In genomic region chr22:20130739-20131592, GRCh38 we compare ENCODE assay signal across 8 cellular contexts. TPM values are rescaled to one million over a fixed set of nuclear protein-coding genes. Genes with fewer than 3 reads are reported as not detected.
A peak's percentile ranks its signal among the peaks of the same experiment; 100 is the strongest.
DNase-seq lines count a peak whose midpoint lies in the region; ATAC-seq and TF ChIP-seq lines count a peak whose summit lies in the region.

No MANE protein-coding gene starts in this region.

- H3K36me3 ChIP-seq in OCI-LY1 (ENCODE audit: insufficient read depth, low read length) (peaks cover 26% of the 10 kb centered on the region), fibroblast of lung (ENCODE audit: control insufficient read depth, insufficient read depth, low read length) (peaks cover 8% of the 10 kb centered on the region)

- H3K4me2 ChIP-seq in OCI-LY1 (ENCODE audit: low read length), result peak overlapping the region; percentile 79
- H3K4me2 ChIP-seq in fibroblast of lung (ENCODE audit: extremely low read depth, insufficient read depth, low read length), result peak overlapping the region; percentile 72

- DNase-seq in activated T-helper 1 cell treated with anti-CD3 and anti-CD28 coated beads, Interleukin-2, amount 50 U/mL, for 16 hours (ENCODE audit: low read depth in 1 of 2, low spot score in 1 of 2), result peak; percentile 65 to 74
- DNase-seq in fibroblast of lung (ENCODE audit: low read depth in 2 of 2) (peak; percentile 65 to 84), naive B cell (peak; percentile 82)
- peak; percentile 59 to 79 for DNase-seq in stimulated activated CD8-positive, alpha-beta memory T cell treated with anti-CD3 and anti-CD28 coated beads, Interleukin-7, amount 100 ng/mL, for 4 hours (ENCODE audit: low read depth in 2 of 2)

- peak overlapping the region; percentile 57 to 86 (median 76) for H3K4me3 Mint-ChIP-seq in naive B cell

- no peaks in the 10 kb centered on the region for H3K36me3 Mint-ChIP-seq in naive B cell

- H3K9me3 ChIP-seq in OCI-LY1 (ENCODE audit: low read length) (no peaks in the 10 kb centered on the region), fibroblast of lung (ENCODE audit: control insufficient read depth, insufficient read depth, low read depth, low read length) (no peaks in the 10 kb centered on the region)

- H3K4me3 ChIP-seq in GM12875 (ENCODE audit: low read depth, low read length), result peak overlapping the region; percentile 68
- H3K4me3 ChIP-seq in OCI-LY1 (ENCODE audit: low read depth, low read length, poor library complexity, severe bottlenecking), result peak overlapping the region; percentile 63
- peak overlapping the region; percentile 54 to 83 (median 66) for H3K4me3 ChIP-seq in fibroblast of lung (replicated peaks in 1 of 4; ENCODE audit: control extremely low read depth in 1 of 4, insufficient read depth in 1 of 4, low read depth in 3 of 4, low read length in 4 of 4)

- H3K4me1 ChIP-seq in OCI-LY1 (ENCODE audit: insufficient read depth, low read length, severe bottlenecking) (peaks cover 19% of the 10 kb centered on the region), fibroblast of lung (ENCODE audit: control insufficient read depth, extremely low read depth, insufficient read depth, low read length) (peaks cover 5% of the 10 kb centered on the region)

- H3K27ac ChIP-seq in OCI-LY1 (ENCODE audit: low read depth, low read length, poor library complexity, severe bottlenecking), result no peak overlapping the region
- H3K27ac ChIP-seq in fibroblast of lung (ENCODE audit: insufficient read depth, low read length), result peak overlapping the region; percentile 39

- no peaks in the 10 kb centered on the region for H4K20me1 ChIP-seq in OCI-LY1 (ENCODE audit: insufficient read depth, low read length)
- no peaks in the 10 kb centered on the region for H4K20me1 ChIP-seq in fibroblast of lung (ENCODE audit: control insufficient read depth, extremely low read depth, insufficient read depth, low read length)

- no peaks in the 10 kb centered on the region for H3K9me2 ChIP-seq in OCI-LY1 (ENCODE audit: low read depth, low read length)

- H2AFZ ChIP-seq in OCI-LY1 (ENCODE audit: low read length), result no peak overlapping the region
- peak overlapping the region; percentile 51 for H2AFZ ChIP-seq in fibroblast of lung (ENCODE audit: low read length)

- ATAC-seq in HG02798 (IDR thresholded peaks at IDR 0.05; ENCODE audit: poor library complexity, unreplicated experiment) (peak; percentile 67), naive B cell (ENCODE audit: low read depth in 2 of 2) (peak; percentile 82 to 84), GM18519 (IDR thresholded peaks at IDR 0.05; ENCODE audit: low FRiP score, unreplicated experiment) (no peak)

- no peaks in the 10 kb centered on the region for H3K27me3 ChIP-seq in OCI-LY1 (ENCODE audit: insufficient read depth, low read length)
- no peaks in the 10 kb centered on the region for H3K27me3 ChIP-seq in fibroblast of lung (ENCODE audit: control insufficient read depth, insufficient read depth, low read length)

- peaks cover 6 to 32% (median 30%) of the 10 kb centered on the region in 3 donors for H3K4me1 Mint-ChIP-seq in naive B cell

- no peaks in the 10 kb centered on the region for H3K27me3 Mint-ChIP-seq in naive B cell

- no peak for TF ChIP-seq CTCF in GM12875 (IDR thresholded peaks at IDR 0.05; ENCODE audit: borderline replicate concordance, insufficient read depth, low read depth, low read length)
- no peak for TF ChIP-seq CTCF in OCI-LY1 (IDR thresholded peaks at IDR 0.05; ENCODE audit: low read length)
- no peak for TF ChIP-seq CTCF in fibroblast of lung (conservative IDR thresholded peaks at IDR 0.05 in 1 of 2, IDR thresholded peaks at IDR 0.05 in 1 of 2; ENCODE audit: low read depth in 1 of 2, low read length in 2 of 2)

- no peaks in the 10 kb centered on the region; the same call in 1 of the 2 replicates for H3F3A ChIP-seq in OCI-LY1 (ENCODE audit: insufficient read depth, low read length)

- H3K9me3 Mint-ChIP-seq in naive B cell, result no peaks in the 10 kb centered on the region

- peak overlapping the region in 1 of 6 donors; percentile 90 for H3K27ac Mint-ChIP-seq in naive B cell

- peak overlapping the region; percentile 61 for H3K9ac ChIP-seq in OCI-LY1 (ENCODE audit: low read length)
- peak overlapping the region; percentile 57 for H3K9ac ChIP-seq in fibroblast of lung (ENCODE audit: insufficient read depth, low read length)

- H3K79me2 ChIP-seq in OCI-LY1 (ENCODE audit: insufficient read depth, low read length) (no peaks in the 10 kb centered on the region), fibroblast of lung (ENCODE audit: control insufficient read depth, insufficient read depth, low read length) (peaks cover 39% of the 10 kb centered on the region)

RNA-seq across cellular contexts. Expression of gene ZDHHC8, which starts 0.6 kb away (rescaled TPM):
- 2.8 and 6.6 TPM in 2 replicates for total RNA-seq in fibroblast of lung
- polyA plus RNA-seq in fibroblast of lung, result 26.2 and 31.3 TPM in 2 replicates
- 42.0 and 49.0 TPM in 2 replicates for polyA plus RNA-seq in fibroblast of lung (2012)
- polyA minus RNA-seq in fibroblast of lung (ENCODE audit: low replicate concordance), result 111 and 114 TPM in 2 replicates
- 1 to 10 TPM in 5 of 6 donors, under 1 TPM in 1; 0.56 to 4.4 (median 2.5) TPM for polyA plus RNA-seq in naive B cell (ENCODE audit: low read depth in 6 of 6)

RNA-seq across cellular contexts. Expression of gene TRMT2A, which starts 13.9 kb away (rescaled TPM):
- 38.8 and 52.2 TPM in 2 replicates for total RNA-seq in fibroblast of lung
- polyA plus RNA-seq in fibroblast of lung (12.9 and 13.5 TPM in 2 replicates), naive B cell (ENCODE audit: low read depth in 6 of 6) (10 to 100 TPM; 15.1 to 29.7 (median 21.3) TPM)
- polyA plus RNA-seq in fibroblast of lung (2012), result 23.8 and 28.5 TPM in 2 replicates
- polyA minus RNA-seq in fibroblast of lung (ENCODE audit: low replicate concordance), result 28.7 and 36.2 TPM in 2 replicates

RNA-seq across cellular contexts. Expression of gene RANBP1, which starts 15.1 kb away (rescaled TPM):
- 87.8 and 88.5 TPM in 2 replicates for total RNA-seq in fibroblast of lung
- 178 and 362 TPM in 2 replicates for polyA plus RNA-seq in fibroblast of lung
- 127 and 235 TPM in 2 replicates for polyA plus RNA-seq in fibroblast of lung (2012)
- 95.9 and 194 TPM in 2 replicates for polyA minus RNA-seq in fibroblast of lung (ENCODE audit: low replicate concordance)
- 100 to 1,000 TPM in 2 of 6 donors, 10 to 100 TPM in 4; 73.1 to 107 (median 91.0) TPM for polyA plus RNA-seq in naive B cell (ENCODE audit: low read depth in 6 of 6)

RNA-seq across cellular contexts. Expression of gene CCDC188, which starts 19.9 kb away (rescaled TPM):
- 0.33 TPM in 1 of 2 replicates, not detected in the other for total RNA-seq in fibroblast of lung
- polyA plus RNA-seq in fibroblast of lung (0.37 and 0.59 TPM in 2 replicates), naive B cell (ENCODE audit: low read depth in 6 of 6) (not detected)
- 0.96 and 2.0 TPM in 2 replicates for polyA plus RNA-seq in fibroblast of lung (2012)
- not detected in 2 replicates for polyA minus RNA-seq in fibroblast of lung (ENCODE audit: low replicate concordance)

RNA-seq across cellular contexts. Expression of gene DGCR8, which starts 50.9 kb away (rescaled TPM):
- 21.3 and 26.2 TPM in 2 replicates for total RNA-seq in fibroblast of lung
- polyA plus RNA-seq in fibroblast of lung, result 18.8 and 21.6 TPM in 2 replicates
- polyA plus RNA-seq in fibroblast of lung (2012), result 16.4 and 19.0 TPM in 2 replicates
- 22.8 and 47.0 TPM in 2 replicates for polyA minus RNA-seq in fibroblast of lung (ENCODE audit: low replicate concordance)
- polyA plus RNA-seq in naive B cell (ENCODE audit: low read depth in 6 of 6), result 1 to 10 TPM in 5 of 6 donors, under 1 TPM in 1; 0.49 to 6.7 (median 2.3) TPM
